Comparison of ENCODE assay signal across 5 cellular contexts in genomic region chr16:71561886-71562285, GRCh38. TPM values are rescaled to one million over a fixed set of nuclear protein-coding genes. Genes with fewer than 3 reads are reported as not detected.
"Had no signal": no experiment of that assay in that cellular context is flagged by ENCODE, and none has a peak within 500 bp of the region (broad histone marks: within the 10 kb centered on the region; RNA-seq: fewer than 3 reads in every experiment).

No MANE protein-coding gene starts in this region.

RNA-seq across cellular contexts. Expression of gene TAT, which starts 15.0 kb away (rescaled TPM):
- total RNA-seq: GM23248, H1, H9, IMR-90 had no signal
- polyA plus RNA-seq: GM23248, IMR-90 had no signal

RNA-seq across cellular contexts. Expression of gene CHST4, which starts 35.7 kb away (rescaled TPM):
- total RNA-seq: GM23248, IMR-90 had no signal
- polyA plus RNA-seq: GM23248, IMR-90, K562 had no signal
